In genomic region chr14:101182476-101182875, GRCh38 we compare ENCODE assay signal across 19 cellular contexts.
DNase-seq lines count a peak whose midpoint lies in the region; ATAC-seq and TF ChIP-seq lines count a peak whose summit lies in the region.
"Had no signal": no experiment of that assay in that cellular context is flagged by ENCODE, and none has a peak within 500 bp of the region (broad histone marks: within the 10 kb centered on the region; RNA-seq: fewer than 3 reads in every experiment).

No MANE protein-coding gene starts in this region.

- peak; percentile 52 for DNase-seq in right atrium auricular region (ENCODE audit: low spot score)
- no peak for DNase-seq in cardiac septum (ENCODE audit: low spot score)
- DNase-seq in coronary artery (ENCODE audit: low spot score), result peak; percentile 64
- DNase-seq in posterior vena cava (ENCODE audit: low spot score), result peak; percentile 51
- no peak for DNase-seq in OCI-M1 (lab: John Stamatoyannopoulos, UW)
- DNase-seq: CD4-positive, CD25-positive, alpha-beta regulatory T cell; EL; GF-D8; GOT3; MG63; NCI-H1417; NCI-H187; NCI-H446 had no signal

- TF ChIP-seq CTCF in right atrium auricular region (IDR thresholded peaks at IDR 0.05), result no peak
- no peak for TF ChIP-seq CTCF in coronary artery (IDR thresholded peaks at IDR 0.05)

- no peaks in the 10 kb centered on the region for H3K36me3 ChIP-seq in right atrium auricular region
- H3K36me3 ChIP-seq: MG63, SJSA1 had no signal

- no peak for ATAC-seq in HG02610 (IDR thresholded peaks at IDR 0.05; ENCODE audit: unreplicated experiment)
- no peak for ATAC-seq in GM18517 (IDR thresholded peaks at IDR 0.05; ENCODE audit: unreplicated experiment)
- ATAC-seq: HCT116, Right ventricle myocardium inferior had no signal

- H3K27me3 ChIP-seq in right atrium auricular region, result no peaks in the 10 kb centered on the region
- H3K27me3 ChIP-seq: MG63, SJSA1 had no signal

- intact Hi-C loops in cardiac septum (cut with DNase I) (no loop called here), posterior vena cava (cut with DNase I) (no loop called here)

- H3K4me1 ChIP-seq in right atrium auricular region, result no peaks in the 10 kb centered on the region
- H3K4me1 ChIP-seq: SJSA1 had no signal

- H3K4me3 ChIP-seq in right atrium auricular region (no peak overlapping the region), coronary artery (no peak overlapping the region)
- H3K4me3 ChIP-seq: K562, MG63, SJSA1 had no signal

- H3K27ac ChIP-seq in right atrium auricular region, result no peak overlapping the region
- no peak overlapping the region for H3K27ac ChIP-seq in coronary artery
- H3K27ac ChIP-seq: SJSA1 had no signal

- no peaks in the 10 kb centered on the region for H3K9me3 ChIP-seq in right atrium auricular region
- H3K9me3 ChIP-seq: MG63, SJSA1 had no signal

Comparison
In these comparisons a context has a peak if more than half of its experiments do, and no peak if none do; other contexts are left out.
1. DNase-seq: peak in right atrium auricular region (single experiment), coronary artery (single experiment) and posterior vena cava (single experiment); none in cardiac septum (single experiment) and OCI-M1 (single experiment).